ENCODE assay signal across 20 cellular contexts in the genomic region with DNA sequence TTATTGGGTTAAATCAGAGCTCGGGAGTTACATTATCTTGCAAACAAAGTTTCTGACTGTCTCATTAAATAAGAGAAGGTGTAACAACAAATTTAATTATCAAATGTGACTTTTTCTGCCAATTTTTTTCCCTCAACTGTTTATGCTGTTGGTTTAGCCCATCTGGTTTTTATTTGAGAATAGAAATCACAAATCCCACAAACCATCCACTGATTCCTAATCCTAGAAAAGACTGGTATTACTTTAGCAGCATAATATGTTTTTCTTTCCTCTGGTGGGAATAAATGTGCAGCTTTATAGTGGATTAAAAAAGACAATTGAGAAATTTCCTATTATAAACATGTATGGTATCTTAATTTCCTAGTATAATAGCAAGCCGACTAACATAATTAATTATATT.
"Had no signal": no experiment of that assay in that cellular context is flagged by ENCODE, and none has a peak within 500 bp of the region (broad histone marks: within the 10 kb centered on the region; RNA-seq: fewer than 3 reads in every experiment).

No MANE protein-coding gene starts in this region.

- ATAC-seq: activated T-helper 17 cell treated with anti-CD3 and anti-CD28 coated beads, Interleukin-2, amount 50 U/mL, for 72 hours; PC-3 had no signal

- H3K27ac ChIP-seq: VCaP had no signal

- DNase-seq: activated CD4-positive, alpha-beta memory T cell treated with anti-CD3 and anti-CD28 coated beads for 36 hours; activated CD4-positive, alpha-beta T cell treated with anti-CD3 and anti-CD28 coated beads, Interleukin-2, amount 10 ng/mL, durations not matched to agents 7 days and 5 days; activated CD4-positive, CD25-positive, alpha-beta regulatory T cell; activated gamma-delta T cell; activated naive CD4-positive, alpha-beta T cell treated with anti-CD3 and anti-CD28 coated beads for 36 hours; activated T-cell treated with anti-CD3 and anti-CD28 coated beads for 4 hours; activated T-cell treated with anti-CD3 and anti-CD28 coated beads, Interleukin-2, amount 50 U/mL, for 48 hours; caudate nucleus; Kasumi-1; KBM-7; NCI-H1048; NCI-H1417; NCI-H2081; NCI-H446; NCI-H524; PC-3; SHP77; T-helper 1 cell had no signal
